Comparison of ENCODE assay signal across 8 cellular contexts in the genomic region with DNA sequence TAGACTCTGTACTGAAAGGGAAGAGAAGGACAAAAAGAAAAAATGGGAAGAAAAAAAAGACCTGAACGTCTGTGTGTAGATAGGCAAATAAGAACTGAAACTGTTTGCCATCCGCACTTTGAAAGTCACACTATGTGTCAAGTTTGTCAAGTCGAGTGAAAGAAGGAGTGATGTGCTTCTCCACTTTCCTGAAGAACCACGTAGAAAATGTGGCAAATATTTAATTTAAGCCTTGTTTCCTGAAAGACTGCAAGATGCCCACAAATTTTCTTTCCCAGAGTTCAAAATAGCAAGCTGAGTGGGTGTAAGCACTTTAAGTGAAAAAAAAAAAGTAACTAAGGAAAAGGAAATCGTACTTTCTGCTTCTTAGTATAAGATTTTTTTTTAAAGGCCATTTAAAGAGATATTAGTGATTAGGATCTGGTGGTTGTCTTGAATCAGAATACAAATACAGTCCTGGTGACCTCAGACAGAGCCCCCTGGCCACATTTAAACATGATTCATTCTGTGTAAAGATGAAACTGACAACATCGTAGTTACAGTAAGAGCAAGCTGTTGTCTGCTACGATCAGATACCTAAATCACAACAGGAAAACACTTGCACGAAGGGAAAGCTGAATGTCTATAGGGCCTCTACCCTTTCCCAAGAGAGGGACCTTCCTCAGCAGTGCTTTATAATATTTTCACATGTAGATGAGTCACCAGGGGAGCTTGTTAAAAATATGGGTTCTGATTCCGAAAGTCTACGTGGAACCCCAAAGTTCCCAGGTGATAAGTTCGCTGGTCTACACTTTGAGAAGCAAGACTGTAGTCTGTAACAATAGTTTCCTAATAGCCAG.
DNase-seq lines count a peak whose midpoint lies in the region; ATAC-seq and TF ChIP-seq lines count a peak whose summit lies in the region.

No MANE protein-coding gene starts in this region.

- peak overlapping the region; percentile 91 to 100 (median 98) for H3K27ac Mint-ChIP-seq in naive thymus-derived CD4-positive, alpha-beta T cell

- H4K5ac ChIP-seq in IMR-90 (ENCODE audit: low read depth, low read length): peak overlapping the region; percentile 86; the same call in 1 of the 2 replicates

- H3K9me3 ChIP-seq in IMR-90 (ENCODE audit: control insufficient read depth, insufficient read depth, low read length): no peaks in the 10 kb centered on the region
- H3K9me3 ChIP-seq in ascending aorta: no peaks in the 10 kb centered on the region
- H3K9me3 ChIP-seq in naive thymus-derived CD4-positive, alpha-beta T cell (ENCODE audit: control insufficient read depth in 2 of 3, low read length in 3 of 3): no peaks in the 10 kb centered on the region

- H3K56ac ChIP-seq in IMR-90 (ENCODE audit: extremely low read depth, insufficient read depth, low read length): 0 out of 2 replicates have a peak overlapping the region, but pooled peaks have one; percentile 60

- H3K4me3 Mint-ChIP-seq in naive thymus-derived CD4-positive, alpha-beta T cell: peak overlapping the region; percentile 84 to 93 (median 87)

- CTCF ChIA-PET in IMR-90 (lab: Yijun Ruan, JAX): interaction anchor here (0.7 to 1.5 kb wide), 2 partner anchors 585 to 713 kb away, joined by 3 to 4 read pairs; no protein-coding TSS in a partner anchor
- CTCF ChIA-PET in naive thymus-derived CD4-positive, alpha-beta T cell (lab: Charles Lee): interaction anchor here (0.6 to 1.9 kb wide), 6 partner anchors 11 to 150 kb away, joined by 3 to 17 read pairs (median 3); no protein-coding TSS in a partner anchor

- WGBS in IMR-90 (ENCODE audit: extremely low coverage in 2 of 2, insufficient read length in 1 of 2), 2 experiments: 57% methylated on average over 3 of the region's 11 CpGs; no CpG with 5 or more reads in 1 of the 2 experiments

- peak overlapping the region; percentile 83; the same call in 1 of the 2 replicates for H2AK5ac ChIP-seq in IMR-90 (ENCODE audit: low read depth, low read length)

- H2BK120ac ChIP-seq in IMR-90 (ENCODE audit: low read depth, low read length): peak overlapping the region; percentile 78

- peak overlapping the region; percentile 95 for H3K23ac ChIP-seq in IMR-90 (ENCODE audit: low read depth, low read length)

- peak overlapping the region; percentile 13 to 81; a peak in 2 of 4 replicates for H4K8ac ChIP-seq in IMR-90 (ENCODE audit: low read depth in 2 of 2, low read length in 2 of 2)

- no peak overlapping the region for H2AK9ac ChIP-seq in IMR-90 (replicated peaks; ENCODE audit: low read depth, low read length, poor library complexity)

- no peaks in the 10 kb centered on the region for H3K27me3 ChIP-seq in IMR-90 (ENCODE audit: control insufficient read depth, insufficient read depth, low read length)
- no peaks in the 10 kb centered on the region for H3K27me3 ChIP-seq in ascending aorta
- no peaks in the 10 kb centered on the region for H3K27me3 ChIP-seq in naive thymus-derived CD4-positive, alpha-beta T cell (ENCODE audit: control insufficient read depth in 2 of 2, insufficient read depth in 2 of 2, low read length in 2 of 2)

- H3K14ac ChIP-seq in IMR-90 (replicated peaks; ENCODE audit: low read depth, low read length): peak overlapping the region; percentile 89

- peak overlapping the region; percentile 71; the same call in 1 of the 2 replicates for H3K4ac ChIP-seq in IMR-90 (ENCODE audit: low read depth, low read length)

- H3K4me1 Mint-ChIP-seq in naive thymus-derived CD4-positive, alpha-beta T cell: peaks cover 45 to 97% (median 85%) of the 10 kb centered on the region in 7 donors

- peaks cover 0 to 6% (median 0%) of the 10 kb centered on the region in 5 donors for H3K36me3 Mint-ChIP-seq in naive thymus-derived CD4-positive, alpha-beta T cell

- H2BK20ac ChIP-seq in IMR-90 (ENCODE audit: low read depth, low read length): peak overlapping the region; percentile 65; the same call in 1 of the 2 replicates

- peak overlapping the region; percentile 36; the same call in 1 of the 2 replicates for H3K9ac ChIP-seq in IMR-90 (ENCODE audit: low read depth, low read length)

- H4K91ac ChIP-seq in IMR-90 (ENCODE audit: insufficient read depth, low read depth, low read length): peak overlapping the region; percentile 17

- no TSS peak for BruUV-seq in IMR-90 (replicated peaks; lab: Mats Ljungman, UMichigan)

- no peak for TF ChIP-seq POLR2A in IMR-90 (IDR thresholded peaks at IDR 0.05; ENCODE audit: low read depth, low read length)

- H3K4me3 ChIP-seq in IMR-90 (ENCODE audit: insufficient read depth, low read depth, low read length) (peak overlapping the region; percentile 11; the same call in 1 of the 2 replicates), ascending aorta (peak overlapping the region; percentile 23 to 50)
- peak overlapping the region; percentile 66 for H3K4me3 ChIP-seq in naive thymus-derived CD4-positive, alpha-beta T cell (ENCODE audit: low read length)

- TF ChIP-seq RAD21 in IMR-90 (IDR thresholded peaks at IDR 0.05; ENCODE audit: low read length): no peak

- dilution Hi-C loops in IMR-90 (cut with HindIII; ENCODE audit: low sequenced_read_pairs, unreplicated experiment): no loop called here

- ATAC-seq in GM21515 (IDR thresholded peaks at IDR 0.05; ENCODE audit: unreplicated experiment) (peak; percentile 60), IMR-90 (ENCODE audit: low read depth) (no peak)
- ATAC-seq in naive thymus-derived CD4-positive, alpha-beta T cell: peak; percentile 71

- in situ Hi-C loops in IMR-90 (cut with MboI; ENCODE audit: low sequenced_read_pairs): no loop called here

- H3K27me3 Mint-ChIP-seq in naive thymus-derived CD4-positive, alpha-beta T cell: no peaks in the 10 kb centered on the region

- peak overlapping the region; percentile 93 for H3K18ac ChIP-seq in IMR-90 (ENCODE audit: low read depth, low read length)

- no peaks in the 10 kb centered on the region for H3K36me3 ChIP-seq in IMR-90 (ENCODE audit: control insufficient read depth, insufficient read depth, low read length)
- no peaks in the 10 kb centered on the region for H3K36me3 ChIP-seq in ascending aorta
- H3K36me3 ChIP-seq in naive thymus-derived CD4-positive, alpha-beta T cell (ENCODE audit: control insufficient read depth in 2 of 3, insufficient read depth in 3 of 3, low read length in 3 of 3): no peaks in the 10 kb centered on the region

- POLR2A ChIA-PET in IMR-90 (lab: Charles Lee; ENCODE audit: unreplicated experiment): interaction anchor here (0.7 kb wide), 1 partner anchor 22 kb away, joined by 3 read pairs; no protein-coding TSS in a partner anchor
- POLR2A ChIA-PET in naive thymus-derived CD4-positive, alpha-beta T cell (lab: Charles Lee): interaction anchor here (0.7 to 10.3 kb wide), 20 partner anchors 9 to 103 kb away, joined by 3 to 200 read pairs (median 6); a partner anchor contains a TSS

- peaks cover 4% of the 10 kb centered on the region; the same call in 1 of the 2 replicates for H4K20me1 ChIP-seq in IMR-90 (ENCODE audit: insufficient read depth, low read length)

- H3K4me2 ChIP-seq in IMR-90 (ENCODE audit: low read depth, low read length): peak overlapping the region; percentile 85

- peaks cover 26 to 58% of the 10 kb centered on the region in 2 experiments; a peak in 3 of 4 replicates for H3K79me1 ChIP-seq in IMR-90 (ENCODE audit: low read depth in 1 of 2, low read length in 2 of 2)

- H3K9me3 Mint-ChIP-seq in naive thymus-derived CD4-positive, alpha-beta T cell: no peaks in the 10 kb centered on the region

- H3K9me1 ChIP-seq in IMR-90 (ENCODE audit: insufficient read depth, low read length): peaks cover 8% of the 10 kb centered on the region

- DNase-seq in GM10266 (ENCODE audit: extremely low spot score) (peak; percentile 25), IMR-90 (peak; percentile 57), ascending aorta (ENCODE audit: low spot score in 2 of 2) (no peak), NCI-H82 treated with DMSO at 0.1 percent for 48 hours (lab: John Stamatoyannopoulos, UW; ENCODE audit: unreplicated experiment) (no peak), NCI-H1105 (lab: John Stamatoyannopoulos, UW) (no peak), amygdala (lab: John Stamatoyannopoulos, UW) (no peak)
- peak in 7 of 9 donors; percentile 39 to 78 (median 43) for DNase-seq in naive thymus-derived CD4-positive, alpha-beta T cell

- TF ChIP-seq CTCF in GM10266 (IDR thresholded peaks at IDR 0.05; ENCODE audit: control insufficient read depth, insufficient read depth, low read depth, missing control alignments) (no peak), IMR-90 (conservative IDR thresholded peaks at IDR 0.05; ENCODE audit: low read depth, low read length) (no peak), ascending aorta (IDR thresholded peaks at IDR 0.05) (no peak)

- H2BK5ac ChIP-seq in IMR-90 (ENCODE audit: low read depth, low read length, poor library complexity, severe bottlenecking): peak overlapping the region; percentile 87

- H2AFZ ChIP-seq in IMR-90 (replicated peaks; ENCODE audit: low read length, poor library complexity): no peak overlapping the region

- intact Hi-C loops in IMR-90 (cut with micrococcal nuclease): no loop called here
- intact Hi-C loops in ascending aorta (cut with DNase I): no loop called here
- intact Hi-C loops in naive thymus-derived CD4-positive, alpha-beta T cell (cut with micrococcal nuclease): loop anchor here (1.0 to 10.0 kb wide), 10 partner anchors 22 to 1222 kb away; a partner anchor contains a TSS

- H2BK15ac ChIP-seq in IMR-90 (ENCODE audit: low read depth, low read length): peak overlapping the region; percentile 77; the same call in 2 of the 3 replicates

- H3K4me1 ChIP-seq in IMR-90 (ENCODE audit: control insufficient read depth, insufficient read depth, low read length): peaks cover 22% of the 10 kb centered on the region
- H3K4me1 ChIP-seq in ascending aorta: peaks cover 8 to 55% of the 10 kb centered on the region in 2 donors
- H3K4me1 ChIP-seq in naive thymus-derived CD4-positive, alpha-beta T cell (ENCODE audit: control insufficient read depth in 2 of 2, insufficient read depth in 2 of 2, low read length in 2 of 2): peaks cover 61 to 63% of the 10 kb centered on the region in 2 donors

- H3K27ac ChIP-seq in IMR-90 (ENCODE audit: insufficient read depth, low read length): no peak overlapping the region
- H3K27ac ChIP-seq in ascending aorta: peak overlapping the region; percentile 25 to 57
- H3K27ac ChIP-seq in naive thymus-derived CD4-positive, alpha-beta T cell (ENCODE audit: low read depth, low read length): peak overlapping the region; percentile 84

TF ChIP-seq in IMR-90, 13 proteins besides CTCF, POLR2A, EP300 and RAD21 (continues in another document):
- TF ChIP-seq MAFK (IDR thresholded peaks at IDR 0.05; ENCODE audit: low read depth, low read length) (no peak), NFE2L2 (IDR thresholded peaks at IDR 0.05; ENCODE audit: low read depth, low read length) (no peak)
- TF ChIP-seq, protein P1, sequence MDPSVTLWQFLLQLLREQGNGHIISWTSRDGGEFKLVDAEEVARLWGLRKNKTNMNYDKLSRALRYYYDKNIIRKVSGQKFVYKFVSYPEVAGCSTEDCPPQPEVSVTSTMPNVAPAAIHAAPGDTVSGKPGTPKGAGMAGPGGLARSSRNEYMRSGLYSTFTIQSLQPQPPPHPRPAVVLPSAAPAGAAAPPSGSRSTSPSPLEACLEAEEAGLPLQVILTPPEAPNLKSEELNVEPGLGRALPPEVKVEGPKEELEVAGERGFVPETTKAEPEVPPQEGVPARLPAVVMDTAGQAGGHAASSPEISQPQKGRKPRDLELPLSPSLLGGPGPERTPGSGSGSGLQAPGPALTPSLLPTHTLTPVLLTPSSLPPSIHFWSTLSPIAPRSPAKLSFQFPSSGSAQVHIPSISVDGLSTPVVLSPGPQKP (IDR thresholded peaks at IDR 0.05; ENCODE audit: borderline replicate concordance, low read depth, low read length): no peak

Comparison
In these comparisons a context has a peak if more than half of its experiments do, and no peak if none do; other contexts are left out.
1. DNase-seq: peak in GM10266 (single experiment), IMR-90 (single experiment) and naive thymus-derived CD4-positive, alpha-beta T cell (7 of 9); none in ascending aorta (0 of 2), NCI-H82 treated with DMSO at 0.1 percent for 48 hours (single experiment), NCI-H1105 (single experiment) and amygdala (0 of 56).
2. H3K4me3 ChIP-seq: peak in every context shown above with its lines; median percentile 66 in naive thymus-derived CD4-positive, alpha-beta T cell; 36 in ascending aorta; 11 in IMR-90.
3. intact Hi-C loops: an anchor here in naive thymus-derived CD4-positive, alpha-beta T cell (1.0 to 10.0 kb wide); none called in IMR-90 and ascending aorta.